23 cellular contexts compared by ENCODE assay signal in genomic region chr9:22134390-22134789, GRCh38.
"Had no signal": no experiment of that assay in that cellular context is flagged by ENCODE, and none has a peak within 500 bp of the region (broad histone marks: within the 10 kb centered on the region; RNA-seq: fewer than 3 reads in every experiment).

No MANE protein-coding gene starts in this region.

- H3K27me3 ChIP-seq: colonic mucosa, hepatocyte, right lobe of liver, spleen, tibial artery had no signal

- H2AFZ ChIP-seq: hepatocyte, parathyroid adenoma had no signal

- H3K27me3 Mint-ChIP-seq: stimulated activated memory B cell treated with anti-CD40 and anti-IgM and Interleukin-4, amounts not matched to agents 10 μg/mL and 1 μg/mL and 100 μg/mL, for 72 hours had no signal

- H3K4me2 ChIP-seq: hepatocyte had no signal

- H3K36me3 ChIP-seq: colonic mucosa, prostate gland, right lobe of liver, spleen, tibial artery had no signal

- H3K4me1 Mint-ChIP-seq: naive thymus-derived CD4-positive, alpha-beta T cell had no signal

- ATAC-seq: left colon; left ventricle myocardium superior; naive thymus-derived CD4-positive, alpha-beta T cell; right lobe of liver; stimulated activated memory B cell treated with anti-CD40 and anti-IgM and Interleukin-4, amounts not matched to agents 10 μg/mL and 1 μg/mL and 100 μg/mL, for 72 hours had no signal

- H3K4me3 ChIP-seq: colonic mucosa, hepatocyte, lung, prostate gland, right lobe of liver, spleen, tibial artery had no signal

- H3K79me2 ChIP-seq: hepatocyte, parathyroid adenoma had no signal

- H3K9me3 Mint-ChIP-seq: nephron progenitor cell; stimulated activated naive CD8-positive, alpha-beta T cell treated with anti-CD3 and anti-CD28 coated beads, Interleukin-15, Interleukin-2, amounts not matched to agents 100 ng/mL and 50 ng/mL, for 24 hours had no signal

- H3K27ac ChIP-seq: colonic mucosa, hepatocyte, parathyroid adenoma, prostate gland, right lobe of liver, spleen, tibial artery had no signal

- H3K9me3 ChIP-seq: colonic mucosa, prostate gland, right lobe of liver, spleen, tibial artery had no signal

- H3K36me3 Mint-ChIP-seq: naive thymus-derived CD4-positive, alpha-beta T cell; stimulated activated memory B cell treated with anti-CD40 and anti-IgM and Interleukin-4, amounts not matched to agents 10 μg/mL and 1 μg/mL and 100 μg/mL, for 72 hours had no signal

- H3K27ac Mint-ChIP-seq: naive thymus-derived CD4-positive, alpha-beta T cell; nephron progenitor cell; stimulated activated memory B cell treated with anti-CD40 and anti-IgM and Interleukin-4, amounts not matched to agents 10 μg/mL and 1 μg/mL and 100 μg/mL, for 72 hours; stimulated activated naive CD8-positive, alpha-beta T cell treated with anti-CD3 and anti-CD28 coated beads, Interleukin-15, Interleukin-2, amounts not matched to agents 100 ng/mL and 50 ng/mL, for 24 hours had no signal

- DNase-seq: colonic mucosa; dermis blood vessel endothelial cell; erythroblast; foreskin melanocyte; head of caudate nucleus; left colon; left ventricle myocardium superior; mesendoderm; naive thymus-derived CD4-positive, alpha-beta T cell; nephron progenitor cell; retina; right lobe of liver; spleen; stimulated activated CD4-positive, alpha-beta T cell treated with anti-CD3 and anti-CD28 coated beads, Interleukin-15, amount 100 ng/mL, for 24 hours; stimulated activated CD4-positive, alpha-beta T cell treated with anti-CD3 and anti-CD28 coated beads, Interleukin-1b, Interleukin-23, amount 100 ng/mL, for 48 hours; stimulated activated CD4-positive, alpha-beta T cell treated with anti-CD3 and anti-CD28 coated beads, Interleukin-4, amount 100 ng/mL, for 24 hours; tibial artery had no signal

- H3K9ac ChIP-seq: parathyroid adenoma had no signal

- H3K4me1 ChIP-seq: colonic mucosa, parathyroid adenoma, prostate gland, right lobe of liver, spleen, tibial artery had no signal

- H3K4me3 Mint-ChIP-seq: naive thymus-derived CD4-positive, alpha-beta T cell; nephron progenitor cell; stimulated activated memory B cell treated with anti-CD40 and anti-IgM and Interleukin-4, amounts not matched to agents 10 μg/mL and 1 μg/mL and 100 μg/mL, for 72 hours; stimulated activated naive CD8-positive, alpha-beta T cell treated with anti-CD3 and anti-CD28 coated beads, Interleukin-15, Interleukin-2, amounts not matched to agents 100 ng/mL and 50 ng/mL, for 24 hours had no signal
